In genomic region chr16:51522902-51523301, GRCh38 we compare ENCODE assay signal across 2 cellular contexts.
TF ChIP-seq lines count a peak whose summit lies in the region.

No MANE protein-coding gene starts in this region.

TF ChIP-seq in liver, 16 proteins besides CTCF, POLR2A, EP300 and RAD21 (continued from another document):
- peak; percentile 76 for TF ChIP-seq ZBTB33 (IDR thresholded peaks at IDR 0.05)
- TF ChIP-seq REST (IDR thresholded peaks at IDR 0.05) = no peak
- TF ChIP-seq HNF4G (IDR thresholded peaks at IDR 0.05) = peak; percentile 88
- TF ChIP-seq ATF3 (IDR thresholded peaks at IDR 0.05) = peak; percentile 73
- no peak for TF ChIP-seq GABPA (IDR thresholded peaks at IDR 0.05 in 1 of 2, conservative IDR thresholded peaks at IDR 0.05 in 1 of 2)
- TF ChIP-seq FOXA1 (IDR thresholded peaks at IDR 0.05) = peak; percentile 95
- peak; percentile 85 for TF ChIP-seq SP1 (IDR thresholded peaks at IDR 0.05)
- TF ChIP-seq RXRA (IDR thresholded peaks at IDR 0.05) = peak; percentile 79 to 92
- peak in 1 of 2 donors; percentile 88 for TF ChIP-seq JUND (IDR thresholded peaks at IDR 0.05)
- TF ChIP-seq HNF4A (conservative IDR thresholded peaks at IDR 0.05) = peak; percentile 92 to 95

TF ChIP-seq in HepG2, 621 proteins besides CTCF, POLR2A, EP300 and RAD21 (continued from another document):
- TF ChIP-seq USF2 (IDR thresholded peaks at IDR 0.05; ENCODE audit: low read depth, low read length) (no peak), USF2 (CRISPR knock-in tag; IDR thresholded peaks at IDR 0.05; ENCODE audit: borderline replicate concordance) (no peak), KMT2A (CRISPR knock-in tag; IDR thresholded peaks at IDR 0.05) (no peak), ZNF704 (CRISPR knock-in tag; IDR thresholded peaks at IDR 0.05; ENCODE audit: borderline replicate concordance) (no peak), TBX3 (IDR thresholded peaks at IDR 0.05; ENCODE audit: borderline replicate concordance) (no peak), KAT2B (IDR thresholded peaks at IDR 0.05; ENCODE audit: borderline replicate concordance, low read depth, low read length) (no peak), SIX1 (CRISPR knock-in tag; IDR thresholded peaks at IDR 0.05; ENCODE audit: borderline replicate concordance) (no peak), ZBTB26 (CRISPR knock-in tag; IDR thresholded peaks at IDR 0.05; ENCODE audit: borderline replicate concordance) (no peak), ZNF251 (CRISPR knock-in tag; IDR thresholded peaks at IDR 0.05) (no peak), ZNF337 (CRISPR knock-in tag; IDR thresholded peaks at IDR 0.05; ENCODE audit: borderline replicate concordance, low read depth) (no peak), ZNF768 (CRISPR knock-in tag; IDR thresholded peaks at IDR 0.05) (no peak), ADNP (CRISPR knock-in tag; IDR thresholded peaks at IDR 0.05) (no peak), RORA (CRISPR knock-in tag; IDR thresholded peaks at IDR 0.05) (no peak), SMAD3 (CRISPR knock-in tag; IDR thresholded peaks at IDR 0.05) (no peak)
